Comparison of ENCODE assay signal across 8 cellular contexts in the genomic region with DNA sequence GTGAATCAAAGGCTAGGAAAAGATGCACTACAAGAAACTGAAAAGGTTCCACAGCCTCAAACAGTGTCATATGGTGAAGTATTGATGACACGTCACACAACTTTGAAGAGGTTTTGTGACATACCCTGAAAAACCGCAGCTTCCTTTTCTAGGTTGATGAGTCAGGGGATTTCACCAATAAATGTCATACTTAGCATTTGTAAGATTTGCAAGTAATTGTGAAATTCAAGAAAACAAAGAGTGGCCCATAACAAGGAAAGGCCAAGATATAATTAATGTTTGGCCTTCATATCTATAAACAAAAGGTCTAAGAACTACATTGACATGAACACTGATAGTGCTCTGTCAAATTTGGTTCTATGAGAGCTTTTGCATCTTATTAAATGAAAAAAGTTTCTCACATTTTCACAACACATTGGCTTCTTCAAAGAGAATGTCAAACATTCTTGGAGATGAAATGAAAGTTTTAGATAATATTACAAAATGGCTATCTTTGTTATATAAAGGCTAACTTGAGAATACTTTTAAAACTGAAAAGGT.
DNase-seq lines count a peak whose midpoint lies in the region; ATAC-seq, FAIRE-seq and TF ChIP-seq lines count a peak whose summit lies in the region.

No MANE protein-coding gene starts in this region.

- H3K9me3 ChIP-seq in sigmoid colon (peaks cover 0 to 11% (median 6%) of the 10 kb centered on the region in 4 donors), colonic mucosa (no peaks in the 10 kb centered on the region)

- H3K27me3 ChIP-seq in ACC112 (ENCODE audit: insufficient read depth, low read length), result no peaks in the 10 kb centered on the region
- no peaks in the 10 kb centered on the region for H3K27me3 ChIP-seq in bronchial epithelial cell (ENCODE audit: control insufficient read depth, insufficient read depth, low read length)
- H3K27me3 ChIP-seq in sigmoid colon, result no peaks in the 10 kb centered on the region
- H3K27me3 ChIP-seq in colonic mucosa, result no peaks in the 10 kb centered on the region

- no peak for TF ChIP-seq POLR2A in sigmoid colon (IDR thresholded peaks at IDR 0.05)

- intact Hi-C loops in sigmoid colon (cut with DNase I), result no loop called here
- intact Hi-C loops in colonic mucosa (cut with DNase I), result no loop called here

- H3K4me1 ChIP-seq in ACC112 (ENCODE audit: control insufficient read depth, insufficient read depth, low read length, unreplicated experiment), result peaks cover 27% of the 10 kb centered on the region
- H3K4me1 ChIP-seq in sigmoid colon, result no peaks in the 10 kb centered on the region
- H3K4me1 ChIP-seq in colonic mucosa, result no peaks in the 10 kb centered on the region

- 57 to 87% methylated on average over 2 of the region's 2 CpGs for WGBS in sigmoid colon, 2 donors

- DNase-seq in RWPE1 (ENCODE audit: low spot score) (peak; percentile 77), bronchial epithelial cell (ENCODE audit: low read depth) (peak; percentile 95), sigmoid colon (no peak), NCI-H2227 treated with DMSO at 0.1 percent for 48 hours (lab: John Stamatoyannopoulos, UW) (no peak), colonic mucosa (no peak)

- H3K36me3 ChIP-seq in ACC112 (ENCODE audit: insufficient read depth, low read length) (no peaks in the 10 kb centered on the region), bronchial epithelial cell (ENCODE audit: control insufficient read depth, insufficient read depth, low read length) (no peaks in the 10 kb centered on the region), sigmoid colon (no peaks in the 10 kb centered on the region), colonic mucosa (no peaks in the 10 kb centered on the region)

- no peaks in the 10 kb centered on the region for H3K79me2 ChIP-seq in ACC112 (ENCODE audit: control insufficient read depth, insufficient read depth, low read length, unreplicated experiment)

- H3K27ac ChIP-seq in ACC112 (ENCODE audit: low read depth, low read length) (peak overlapping the region; percentile 97), RWPE1 (no peak overlapping the region), sigmoid colon (peak overlapping the region in 1 of 4 donors; percentile 43), colonic mucosa (no peak overlapping the region)

- H3K4me3 ChIP-seq in ACC112 (ENCODE audit: low read depth, low read length) (peak overlapping the region; percentile 44; the same call in 1 of the 2 replicates), bronchial epithelial cell (ENCODE audit: low read depth, low read length) (no peak overlapping the region), sigmoid colon (no peak overlapping the region), colonic mucosa (no peak overlapping the region)

- ATAC-seq in GM18868 (IDR thresholded peaks at IDR 0.05; ENCODE audit: unreplicated experiment) (peak; percentile 91), HG03060 (IDR thresholded peaks at IDR 0.05; ENCODE audit: low read depth, unreplicated experiment) (peak; percentile 89)

- CTCF ChIA-PET in RWPE1 (lab: Yijun Ruan, JAX), result interaction anchor here (0.6 to 0.7 kb wide), 2 partner anchors 17 to 42 kb away, joined by 3 read pairs; no protein-coding TSS in a partner anchor

- TF ChIP-seq EP300 in sigmoid colon (IDR thresholded peaks at IDR 0.05), result peak in 3 of 4 donors; percentile 23 to 75 (median 57)

- POLR2A ChIA-PET in RWPE1 (lab: Yijun Ruan, JAX; ENCODE audit: low non-redundant PET), result no interaction called here

- FAIRE-seq in bronchial epithelial cell (lab: Jason Lieb, UNC), result peak; percentile 23

- peak overlapping the region; percentile 6 for H2AFZ ChIP-seq in ACC112 (ENCODE audit: low read length, unreplicated experiment)

- H3K9ac ChIP-seq in colonic mucosa (ENCODE audit: low read depth in 2 of 2, low read length in 2 of 2), result no peak overlapping the region

- TF ChIP-seq CTCF in RWPE1 (conservative IDR thresholded peaks at IDR 0.05; ENCODE audit: low read depth) (no peak), bronchial epithelial cell (IDR thresholded peaks at IDR 0.05; ENCODE audit: insufficient read depth, low read length, severe bottlenecking) (no peak), sigmoid colon (IDR thresholded peaks at IDR 0.05) (no peak), colonic mucosa (IDR thresholded peaks at IDR 0.05) (no peak)

Comparison
In these comparisons a context has a peak if more than half of its experiments do, and no peak if none do; other contexts are left out.
1. DNase-seq: peak in RWPE1 (single experiment) and bronchial epithelial cell (single experiment); none in sigmoid colon (single experiment), NCI-H2227 treated with DMSO at 0.1 percent for 48 hours (single experiment) and colonic mucosa (single experiment).